7 cellular contexts compared by ENCODE assay signal in the genomic region with DNA sequence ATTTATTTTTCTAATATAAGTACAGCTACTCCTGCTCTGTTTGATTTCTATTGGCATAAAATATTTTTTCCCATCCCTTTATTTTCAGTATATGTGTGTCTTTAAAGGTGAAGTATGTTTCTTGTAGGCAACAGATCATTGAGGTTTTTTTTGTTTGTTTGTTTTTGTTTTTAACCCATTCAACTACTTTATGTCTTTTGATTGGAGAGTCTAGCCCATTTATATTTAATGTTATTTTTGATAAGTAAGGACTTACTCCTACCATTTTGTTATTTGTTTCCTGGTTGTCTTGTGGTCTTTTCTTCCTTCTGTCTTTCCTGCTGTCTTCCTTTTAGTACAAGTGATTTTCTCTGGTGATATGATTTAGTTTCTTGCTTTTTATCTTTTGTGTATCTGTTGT.
"Had no signal": no experiment of that assay in that cellular context is flagged by ENCODE, and none has a peak within 500 bp of the region (broad histone marks: within the 10 kb centered on the region; RNA-seq: fewer than 3 reads in every experiment).

No MANE protein-coding gene starts in this region.

- H3K27ac ChIP-seq: HL-60, KMS-11 had no signal

- H3K9ac ChIP-seq: KMS-11 had no signal

- DNase-seq: IMR-90, KBM-7, KG1 had no signal

- FAIRE-seq: HepG2, HTR-8/SVneo had no signal

- ATAC-seq: HepG2 had no signal

- H3K4me2 ChIP-seq: KMS-11 had no signal
